In genomic region chr1:6440198-6441126, GRCh38 we compare ENCODE assay signal across 9 cellular contexts. TPM values are rescaled to one million over a fixed set of nuclear protein-coding genes. Genes with fewer than 3 reads are reported as not detected.
DNase-seq lines count a peak whose midpoint lies in the region; TF ChIP-seq lines count a peak whose summit lies in the region.
"Had no signal": no experiment of that assay in that cellular context is flagged by ENCODE, and none has a peak within 500 bp of the region (broad histone marks: within the 10 kb centered on the region; RNA-seq: fewer than 3 reads in every experiment).

No MANE protein-coding gene starts in this region.

- H3K4me3 Mint-ChIP-seq in brain = peak overlapping the region in 2 of 5 experiments; percentile 50 to 60

- no peaks in the 10 kb centered on the region for H3K36me3 Mint-ChIP-seq in brain

- H3K27me3 Mint-ChIP-seq in brain = peaks cover 58% of the 10 kb centered on the region

- peak overlapping the region; percentile 48 for H3K4me2 ChIP-seq in mesenchymal stem cell (ENCODE audit: low read length, poor library complexity, severe bottlenecking)

- no peaks in the 10 kb centered on the region for H3K36me3 ChIP-seq in HUES48 (ENCODE audit: control insufficient read depth, insufficient read depth, low read length)
- no peaks in the 10 kb centered on the region for H3K36me3 ChIP-seq in mesenchymal stem cell (ENCODE audit: control insufficient read depth in 1 of 2, insufficient read depth in 2 of 2, low read depth in 1 of 2, low read length in 2 of 2)
- H3K36me3 ChIP-seq in suprapubic skin = no peaks in the 10 kb centered on the region

- H3K27me3 ChIP-seq in HUES48 (ENCODE audit: control insufficient read depth, insufficient read depth, low read length) (peaks cover 26% of the 10 kb centered on the region), mesenchymal stem cell (ENCODE audit: control insufficient read depth in 1 of 2, insufficient read depth in 1 of 2, low read length in 2 of 2) (peaks cover 27 to 66% of the 10 kb centered on the region in 2 experiments), suprapubic skin (peaks cover 60% of the 10 kb centered on the region)

- H2BK5ac ChIP-seq in mesenchymal stem cell (ENCODE audit: low read depth, low read length, poor library complexity, severe bottlenecking) = no peak overlapping the region

- no peak overlapping the region for H3K4ac ChIP-seq in mesenchymal stem cell (ENCODE audit: low read depth in 1 of 2, low read length in 2 of 2)

- H3K18ac ChIP-seq in mesenchymal stem cell (ENCODE audit: low read depth in 1 of 2, low read length in 2 of 2) = no peak overlapping the region

- H3K4me3 ChIP-seq in HUES48 (ENCODE audit: low read depth, low read length) = peak overlapping the region; percentile 61; the same call in 1 of the 2 replicates
- H3K4me3 ChIP-seq in mesenchymal stem cell (ENCODE audit: insufficient read depth in 1 of 2, low read depth in 1 of 2, low read length in 2 of 2) = peak overlapping the region in 1 of 2 experiments; percentile 38
- H3K4me3 ChIP-seq in suprapubic skin = peak overlapping the region; percentile 23
- H3K4me3 ChIP-seq: psoas muscle had no signal

- H2BK12ac ChIP-seq in mesenchymal stem cell (ENCODE audit: low read length in 2 of 2) = no peak overlapping the region

- H4K8ac ChIP-seq in mesenchymal stem cell (ENCODE audit: low read length) = no peak overlapping the region

- peaks cover 29% of the 10 kb centered on the region for H3K4me1 Mint-ChIP-seq in brain

- no peaks in the 10 kb centered on the region; the same call in 1 of the 2 replicates for H3K4me1 ChIP-seq in HUES48 (ENCODE audit: control insufficient read depth, insufficient read depth, low read length)
- peaks cover 22% of the 10 kb centered on the region for H3K4me1 ChIP-seq in mesenchymal stem cell (ENCODE audit: control insufficient read depth, insufficient read depth, low read depth, low read length)
- peaks cover 22% of the 10 kb centered on the region for H3K4me1 ChIP-seq in suprapubic skin
- H3K4me1 ChIP-seq: psoas muscle had no signal

- H2AFZ ChIP-seq in mesenchymal stem cell (ENCODE audit: low read depth, low read length) = no peak overlapping the region

- H3K27ac Mint-ChIP-seq in brain = peak overlapping the region in 1 of 5 experiments; percentile 19

- no peak for TF ChIP-seq EP300 in suprapubic skin (IDR thresholded peaks at IDR 0.05)

- H3K9ac ChIP-seq in HUES48 (ENCODE audit: low read depth, low read length) = no peak overlapping the region
- H3K9ac ChIP-seq in mesenchymal stem cell (ENCODE audit: low read length) = no peak overlapping the region

- no peak overlapping the region for H4K91ac ChIP-seq in mesenchymal stem cell (ENCODE audit: low read length)

- TF ChIP-seq POLR2A in suprapubic skin (IDR thresholded peaks at IDR 0.05) = no peak

- H3K27ac ChIP-seq in HUES48 (ENCODE audit: low read depth, low read length) = no peak overlapping the region
- no peak overlapping the region for H3K27ac ChIP-seq in VCaP
- H3K27ac ChIP-seq in mesenchymal stem cell (ENCODE audit: low read length, poor library complexity, severe bottlenecking) = no peak overlapping the region
- H3K27ac ChIP-seq in suprapubic skin = no peak overlapping the region
- H3K27ac ChIP-seq: psoas muscle had no signal

- no peak overlapping the region for H2AK5ac ChIP-seq in mesenchymal stem cell (ENCODE audit: low read length, severe bottlenecking)

- H2BK15ac ChIP-seq in mesenchymal stem cell (ENCODE audit: low read depth, poor library complexity, severe bottlenecking) = no peak overlapping the region

- H3K14ac ChIP-seq in mesenchymal stem cell (ENCODE audit: low read length in 2 of 2) = no peak overlapping the region

- no peak overlapping the region for H3K23ac ChIP-seq in mesenchymal stem cell (ENCODE audit: low read length in 2 of 2)

- H3K79me1 ChIP-seq in mesenchymal stem cell (replicated peaks; ENCODE audit: low read length, poor library complexity, severe bottlenecking) = no peaks in the 10 kb centered on the region

- peaks cover 0 to 7% (median 3%) of the 10 kb centered on the region in 5 experiments for H3K9me3 Mint-ChIP-seq in brain

- H3K9me3 ChIP-seq in HUES48 (ENCODE audit: control insufficient read depth, insufficient read depth, low read length) (no peaks in the 10 kb centered on the region), mesenchymal stem cell (ENCODE audit: control insufficient read depth, low read length) (no peaks in the 10 kb centered on the region), suprapubic skin (no peaks in the 10 kb centered on the region)
- H3K9me3 ChIP-seq: psoas muscle had no signal

- DNase-seq in COR-L47 (lab: John Stamatoyannopoulos, UW) (peak; percentile 29), mesenchymal stem cell (peak; percentile 51), suprapubic skin (ENCODE audit: low spot score in 2 of 2) (no peak), amniotic stem cell (lab: John Stamatoyannopoulos, UW) (no peak), DMS79 (lab: John Stamatoyannopoulos, UW) (no peak)
- DNase-seq: psoas muscle had no signal

- TF ChIP-seq CTCF in VCaP (conservative IDR thresholded peaks at IDR 0.05) (peak; percentile 24; the same call in 1 of the 2 replicates), brain (conservative IDR thresholded peaks at IDR 0.05) (peak; percentile 25 to 58), suprapubic skin (IDR thresholded peaks at IDR 0.05) (peak in 1 of 2 donors; percentile 25)

- 17% methylated on average over 50 of the region's 101 CpGs for WGBS in mesenchymal stem cell
- 59% methylated on average over 4 of the region's 101 CpGs for WGBS in suprapubic skin

- H2BK120ac ChIP-seq in mesenchymal stem cell (ENCODE audit: low read depth, low read length) = no peak overlapping the region

RNA-seq across cellular contexts. Expression of gene ESPN, which starts 15.9 kb away (rescaled TPM):
- 23.7 TPM for polyA plus RNA-seq in brain (ENCODE audit: insufficient read depth, low read depth, low replicate concordance)
- polyA plus RNA-seq in mesenchymal stem cell (2013, experiment 1 of 2) = 0.06 TPM
- not detected for polyA plus RNA-seq in mesenchymal stem cell (2013, experiment 2 of 2)
- total RNA-seq in suprapubic skin = 10 to 100 TPM; 37.6 to 54.4 (median 48.8) TPM
- total RNA-seq: psoas muscle had no signal

RNA-seq across cellular contexts. Expression of gene HES2, which starts 20.7 kb away (rescaled TPM):
- not detected for polyA plus RNA-seq in brain (ENCODE audit: insufficient read depth, low read depth, low replicate concordance)
- polyA plus RNA-seq in mesenchymal stem cell (2013, experiment 1 of 2) = 0.07 TPM
- polyA plus RNA-seq in mesenchymal stem cell (2013, experiment 2 of 2) = 0.05 TPM
- total RNA-seq in suprapubic skin = 10 to 100 TPM; 18.2 to 36.4 (median 24.9) TPM

RNA-seq across cellular contexts. Expression of gene TNFRSF25, which starts 25.5 kb away (rescaled TPM):
- 6.4 TPM for polyA plus RNA-seq in brain (ENCODE audit: insufficient read depth, low read depth, low replicate concordance)
- polyA plus RNA-seq in mesenchymal stem cell (2013, experiment 1 of 2) = 2.9 TPM
- polyA plus RNA-seq in mesenchymal stem cell (2013, experiment 2 of 2) = 2.4 TPM
- total RNA-seq in suprapubic skin = 100 to 1,000 TPM in 2 of 4 donors, 10 to 100 TPM in 2; 66.8 to 411 (median 99.5) TPM

RNA-seq across cellular contexts. Expression of gene ACOT7, which starts 46.9 kb away (rescaled TPM):
- polyA plus RNA-seq in brain (ENCODE audit: insufficient read depth, low read depth, low replicate concordance) = 117 TPM
- polyA plus RNA-seq in mesenchymal stem cell (2013, experiment 1 of 2) = 67.2 TPM
- polyA plus RNA-seq in mesenchymal stem cell (2013, experiment 2 of 2) = 69.0 TPM
- total RNA-seq in suprapubic skin = 10 to 100 TPM in 3 of 4 donors, 1 to 10 TPM in 1; 8.4 to 40.5 (median 26.7) TPM

RNA-seq across cellular contexts. Expression of gene PLEKHG5, which starts 51.0 kb away (rescaled TPM):
- 28.0 TPM for polyA plus RNA-seq in brain (ENCODE audit: insufficient read depth, low read depth, low replicate concordance)
- 6.5 TPM for polyA plus RNA-seq in mesenchymal stem cell (2013, experiment 1 of 2)
- polyA plus RNA-seq in mesenchymal stem cell (2013, experiment 2 of 2) = 6.7 TPM
- total RNA-seq in suprapubic skin = 100 to 1,000 TPM in 2 of 4 donors, 10 to 100 TPM in 2; 76.3 to 347 (median 107) TPM

Comparison
In these comparisons a context has a peak if more than half of its experiments do, and no peak if none do; other contexts are left out.
1. DNase-seq: peak in COR-L47 (single experiment) and mesenchymal stem cell (single experiment); none in suprapubic skin (0 of 2), amniotic stem cell (single experiment) and DMS79 (single experiment).